In the genomic region with DNA sequence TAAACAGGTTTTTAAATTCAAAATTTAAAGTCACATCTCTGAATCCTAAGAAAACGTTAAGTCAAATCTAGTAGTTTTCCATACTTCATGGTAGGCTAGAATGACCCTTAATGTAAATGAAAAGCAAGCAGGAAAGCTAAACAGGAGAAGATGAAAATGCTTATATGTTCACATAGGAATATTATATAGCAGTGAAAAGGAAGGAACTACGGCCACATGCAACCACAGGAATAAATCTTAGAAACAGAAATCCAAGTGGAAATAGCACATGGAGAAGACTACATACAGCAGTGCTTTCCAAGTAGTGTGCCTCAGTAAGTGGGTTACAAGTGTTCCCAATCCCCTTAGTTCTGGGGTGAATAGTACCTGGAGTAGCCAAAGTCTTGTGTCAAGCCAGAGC, we compare ENCODE assay signal across 8 cellular contexts.
"Had no signal": no experiment of that assay in that cellular context is flagged by ENCODE, and none has a peak within 500 bp of the region (broad histone marks: within the 10 kb centered on the region; RNA-seq: fewer than 3 reads in every experiment).

No MANE protein-coding gene starts in this region.

- H3K27ac Mint-ChIP-seq: GM23338, IgD-negative memory B cell had no signal

- H3K4me1 ChIP-seq: HAP-1 had no signal

- H2AFZ ChIP-seq: GM23338 had no signal

- FAIRE-seq: HepG2 had no signal

- H3K36me3 ChIP-seq: HAP-1 had no signal

- H3K4me3 ChIP-seq: GM23338, HAP-1 had no signal

- ATAC-seq: GM23338, HCT116, HepG2 had no signal

- DNase-seq: H7, KG1 had no signal

- H3K27ac ChIP-seq: HL-60 had no signal

- H3K27me3 Mint-ChIP-seq: IgD-negative memory B cell had no signal

- H3K4me2 ChIP-seq: GM23338 had no signal

- H3K4me3 Mint-ChIP-seq: GM23338, IgD-negative memory B cell had no signal
